Comparison of ENCODE assay signal across 17 cellular contexts in genomic region chr2:235373171-235373570, GRCh38.
"Had no signal": no experiment of that assay in that cellular context is flagged by ENCODE, and none has a peak within 500 bp of the region (broad histone marks: within the 10 kb centered on the region; RNA-seq: fewer than 3 reads in every experiment).

No MANE protein-coding gene starts in this region.

- H3K4me1 ChIP-seq: thyroid gland, upper lobe of right lung had no signal

- H3K27ac ChIP-seq: coronary artery, thyroid gland, upper lobe of right lung had no signal

- DNase-seq: activated B cell treated with CpG ODN at 0.5 μM for 24 hours; activated CD4-positive, alpha-beta memory T cell treated with anti-CD3 and anti-CD28 coated beads, Interleukin-2, amount 10 ng/mL, durations not matched to agents 7 days and 5 days; activated CD4-positive, alpha-beta T cell treated with anti-CD3 and anti-CD28 coated beads for 48 hours; activated effector memory CD4-positive, alpha-beta T cell treated with anti-CD3 and anti-CD28 coated beads, Interleukin-2, amount 50 U/mL, for 16 hours; activated naive CD4-positive, alpha-beta T cell treated with anti-CD3 and anti-CD28 coated beads, Interleukin-2, amount 50 U/mL, for 16 hours; activated naive CD8-positive, alpha-beta T cell treated with anti-CD3 and anti-CD28 coated beads, Interleukin-2, amount 50 U/mL, for 24 hours; cerebellar nuclear complex; kidney; left ventricle myocardium superior; mammary epithelial cell; stimulated activated CD4-positive, alpha-beta T cell treated with anti-CD3 and anti-CD28 coated beads, Interleukin-4, amount 100 ng/mL, for 24 hours; stimulated activated naive CD4-positive, alpha-beta T cell treated with Interleukin-2 at 50 U/mL for 16 hours; T1000; thyroid gland; upper lobe of right lung had no signal

- ATAC-seq: activated naive CD8-positive, alpha-beta T cell treated with anti-CD3 and anti-CD28 coated beads, Interleukin-2, amount 50 U/mL, for 24 hours; left ventricle myocardium superior; natural killer cell treated with Interleukin-12 subunit alpha and Interleukin-12 subunit beta and Interleukin-15 and Interleukin-18, amount 100 ng/mL, for 72 hours; upper lobe of right lung had no signal

- H3K36me3 ChIP-seq: thyroid gland, upper lobe of right lung had no signal

- H3K9me3 ChIP-seq: thyroid gland, upper lobe of right lung had no signal

- H3K27me3 ChIP-seq: thyroid gland, upper lobe of right lung had no signal

- H3K4me3 ChIP-seq: coronary artery, thyroid gland, upper lobe of right lung had no signal
